ENCODE assay signal across 29 cellular contexts in genomic region chr13:110770678-110771077, GRCh38.
"Had no signal": no experiment of that assay in that cellular context is flagged by ENCODE, and none has a peak within 500 bp of the region (broad histone marks: within the 10 kb centered on the region; RNA-seq: fewer than 3 reads in every experiment).

No MANE protein-coding gene starts in this region.

- H3K4me3 ChIP-seq: SJCRH30, SK-N-MC had no signal

- DNase-seq: activated CD4-positive, alpha-beta memory T cell treated with anti-CD3 and anti-CD28 coated beads for 36 hours; activated CD4-positive, alpha-beta T cell treated with anti-CD3 and anti-CD28 coated beads for 36 hours; activated CD4-positive, alpha-beta T cell treated with anti-CD3 and anti-CD28 coated beads, Interleukin-2, amount 10 ng/mL, durations not matched to agents 7 days and 5 days; activated CD8-positive, alpha-beta memory T cell treated with anti-CD3 and anti-CD28 coated beads, Interleukin-2, amount 50 U/mL, for 4 hours; activated naive CD4-positive, alpha-beta T cell treated with anti-CD3 and anti-CD28 coated beads, Interleukin-2, amount 10 ng/mL, durations not matched to agents 7 days and 5 days; activated naive CD8-positive, alpha-beta T cell treated with anti-CD3 and anti-CD28 coated beads, Interleukin-2, amount 50 U/mL, for 24 hours; activated T-cell treated with anti-CD3 and anti-CD28 coated beads for 4 hours; activated T-cell treated with anti-CD3 and anti-CD28 coated beads, Interleukin-2, amount 50 U/mL, for 4 hours; anterior cingulate cortex; Kasumi-1; MM.1S; MV-4-11; NCI-H1092; NCI-H1436 treated with DMSO at 0.1 percent for 48 hours; NCI-H1694 treated with DMSO at 0.1 percent for 48 hours; NCI-H2029; NCI-H345; NCI-H524 treated with DMSO at 0.1 percent for 48 hours; SHP77; SJCRH30; T1000 had no signal

- H3K9me3 ChIP-seq: SJCRH30 had no signal

- H3K27ac Mint-ChIP-seq: activated CD4-positive, alpha-beta memory T cell treated with anti-CD3 and anti-CD28 coated beads for 36 hours; activated CD4-positive, alpha-beta T cell treated with anti-CD3 and anti-CD28 coated beads for 36 hours; activated CD4-positive, alpha-beta T cell treated with anti-CD3 and anti-CD28 coated beads, Interleukin-2, amount 10 ng/mL, durations not matched to agents 7 days and 5 days; activated naive CD4-positive, alpha-beta T cell treated with anti-CD3 and anti-CD28 coated beads, Interleukin-2, amount 10 ng/mL, durations not matched to agents 7 days and 5 days; activated naive CD8-positive, alpha-beta T cell; activated naive CD8-positive, alpha-beta T cell treated with anti-CD3 and anti-CD28 coated beads, Interleukin-2, amount 50 U/mL, for 24 hours; activated T-helper 1 cell treated with anti-CD3 and anti-CD28 coated beads, Interleukin-12 subunit alpha, Interleukin-12 subunit beta, Interleukin-2, Interleukin-4 antibody, amounts not matched to agents 30 ng/mL and 10 ng/mL and 1 ng/mL, durations not matched to agents 14 hours and 24 hours and 36 hours; brain; WTC11 had no signal

- H3K27me3 Mint-ChIP-seq: brain had no signal

- H3K36me3 Mint-ChIP-seq: activated CD4-positive, alpha-beta memory T cell treated with anti-CD3 and anti-CD28 coated beads for 36 hours; activated naive CD4-positive, alpha-beta T cell treated with anti-CD3 and anti-CD28 coated beads, Interleukin-2, amount 10 ng/mL, durations not matched to agents 7 days and 5 days; activated naive CD8-positive, alpha-beta T cell; brain; WTC11 had no signal

- H3K4me1 ChIP-seq: SJCRH30 had no signal

- H3K27ac ChIP-seq: SJCRH30, SK-N-MC had no signal

- H3K4me1 Mint-ChIP-seq: activated CD4-positive, alpha-beta T cell treated with anti-CD3 and anti-CD28 coated beads for 36 hours; activated CD4-positive, alpha-beta T cell treated with anti-CD3 and anti-CD28 coated beads, Interleukin-2, amount 10 ng/mL, durations not matched to agents 7 days and 5 days; activated naive CD4-positive, alpha-beta T cell treated with anti-CD3 and anti-CD28 coated beads, Interleukin-2, amount 10 ng/mL, durations not matched to agents 7 days and 5 days; brain; central memory CD8-positive, alpha-beta T cell; WTC11 had no signal

- H3K27me3 ChIP-seq: SJCRH30 had no signal

- H3K4me3 Mint-ChIP-seq: activated CD4-positive, alpha-beta memory T cell treated with anti-CD3 and anti-CD28 coated beads for 36 hours; activated CD4-positive, alpha-beta T cell treated with anti-CD3 and anti-CD28 coated beads for 36 hours; activated CD4-positive, alpha-beta T cell treated with anti-CD3 and anti-CD28 coated beads, Interleukin-2, amount 10 ng/mL, durations not matched to agents 7 days and 5 days; activated naive CD4-positive, alpha-beta T cell treated with anti-CD3 and anti-CD28 coated beads, Interleukin-2, amount 10 ng/mL, durations not matched to agents 7 days and 5 days; activated naive CD8-positive, alpha-beta T cell; activated naive CD8-positive, alpha-beta T cell treated with anti-CD3 and anti-CD28 coated beads, Interleukin-2, amount 50 U/mL, for 24 hours; activated T-cell treated with anti-CD3 and anti-CD28 coated beads, Interleukin-2, amount 50 U/mL, for 4 hours; activated T-helper 1 cell treated with anti-CD3 and anti-CD28 coated beads, Interleukin-12 subunit alpha, Interleukin-12 subunit beta, Interleukin-2, Interleukin-4 antibody, amounts not matched to agents 30 ng/mL and 10 ng/mL and 1 ng/mL, durations not matched to agents 14 hours and 24 hours and 36 hours; brain; central memory CD8-positive, alpha-beta T cell; WTC11 had no signal

- ATAC-seq: activated CD4-positive, alpha-beta T cell treated with anti-CD3 and anti-CD28 coated beads for 36 hours; activated CD4-positive, CD25-positive, alpha-beta regulatory T cell treated with anti-CD3 and anti-CD28 coated beads, Interleukin-2, amount 50 U/mL, for 24 hours; activated T-cell treated with anti-CD3 and anti-CD28 coated beads, Interleukin-2, amount 50 U/mL, for 4 hours; Panc1; WTC11 had no signal

- H3K36me3 ChIP-seq: SJCRH30 had no signal

- H3K9me3 Mint-ChIP-seq: activated CD4-positive, alpha-beta memory T cell treated with anti-CD3 and anti-CD28 coated beads for 36 hours; activated CD4-positive, alpha-beta T cell treated with anti-CD3 and anti-CD28 coated beads, Interleukin-2, amount 10 ng/mL, durations not matched to agents 7 days and 5 days; activated naive CD4-positive, alpha-beta T cell treated with anti-CD3 and anti-CD28 coated beads, Interleukin-2, amount 10 ng/mL, durations not matched to agents 7 days and 5 days; activated naive CD8-positive, alpha-beta T cell treated with anti-CD3 and anti-CD28 coated beads, Interleukin-2, amount 50 U/mL, for 24 hours; activated T-cell treated with anti-CD3 and anti-CD28 coated beads, Interleukin-2, amount 50 U/mL, for 4 hours; activated T-helper 1 cell treated with anti-CD3 and anti-CD28 coated beads, Interleukin-12 subunit alpha, Interleukin-12 subunit beta, Interleukin-2, Interleukin-4 antibody, amounts not matched to agents 30 ng/mL and 10 ng/mL and 1 ng/mL, durations not matched to agents 14 hours and 24 hours and 36 hours; brain; central memory CD8-positive, alpha-beta T cell had no signal
